1 cellular context compared by ENCODE assay signal in the genomic region with DNA sequence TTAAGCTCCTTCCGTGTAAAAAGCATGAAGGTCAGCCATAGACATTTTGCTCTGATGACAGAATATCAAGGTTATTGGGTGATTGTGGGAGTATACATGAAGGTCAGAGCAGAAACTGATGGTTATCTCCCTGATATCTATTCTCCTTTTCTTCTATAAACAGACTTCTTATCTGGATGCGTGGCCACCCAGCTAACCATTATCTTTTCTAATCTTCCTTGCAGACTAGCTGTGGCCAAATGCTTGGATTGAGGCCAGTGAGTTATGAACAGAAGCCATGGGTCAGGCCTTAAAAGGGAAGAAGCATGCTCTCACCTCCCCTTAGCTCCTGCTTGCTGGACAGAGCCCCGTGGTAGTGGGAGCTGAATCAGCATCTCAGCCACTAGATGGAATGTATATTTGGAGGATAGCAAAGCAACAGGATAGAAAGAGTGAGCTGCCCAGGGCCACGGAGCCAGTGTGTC.
TF ChIP-seq lines count a peak whose summit lies in the region.

No MANE protein-coding gene starts in this region.

TF ChIP-seq in K562, 482 proteins besides CTCF, POLR2A, EP300 and RAD21 (continued from another document and continues in another):
- TF ChIP-seq, protein P1, sequence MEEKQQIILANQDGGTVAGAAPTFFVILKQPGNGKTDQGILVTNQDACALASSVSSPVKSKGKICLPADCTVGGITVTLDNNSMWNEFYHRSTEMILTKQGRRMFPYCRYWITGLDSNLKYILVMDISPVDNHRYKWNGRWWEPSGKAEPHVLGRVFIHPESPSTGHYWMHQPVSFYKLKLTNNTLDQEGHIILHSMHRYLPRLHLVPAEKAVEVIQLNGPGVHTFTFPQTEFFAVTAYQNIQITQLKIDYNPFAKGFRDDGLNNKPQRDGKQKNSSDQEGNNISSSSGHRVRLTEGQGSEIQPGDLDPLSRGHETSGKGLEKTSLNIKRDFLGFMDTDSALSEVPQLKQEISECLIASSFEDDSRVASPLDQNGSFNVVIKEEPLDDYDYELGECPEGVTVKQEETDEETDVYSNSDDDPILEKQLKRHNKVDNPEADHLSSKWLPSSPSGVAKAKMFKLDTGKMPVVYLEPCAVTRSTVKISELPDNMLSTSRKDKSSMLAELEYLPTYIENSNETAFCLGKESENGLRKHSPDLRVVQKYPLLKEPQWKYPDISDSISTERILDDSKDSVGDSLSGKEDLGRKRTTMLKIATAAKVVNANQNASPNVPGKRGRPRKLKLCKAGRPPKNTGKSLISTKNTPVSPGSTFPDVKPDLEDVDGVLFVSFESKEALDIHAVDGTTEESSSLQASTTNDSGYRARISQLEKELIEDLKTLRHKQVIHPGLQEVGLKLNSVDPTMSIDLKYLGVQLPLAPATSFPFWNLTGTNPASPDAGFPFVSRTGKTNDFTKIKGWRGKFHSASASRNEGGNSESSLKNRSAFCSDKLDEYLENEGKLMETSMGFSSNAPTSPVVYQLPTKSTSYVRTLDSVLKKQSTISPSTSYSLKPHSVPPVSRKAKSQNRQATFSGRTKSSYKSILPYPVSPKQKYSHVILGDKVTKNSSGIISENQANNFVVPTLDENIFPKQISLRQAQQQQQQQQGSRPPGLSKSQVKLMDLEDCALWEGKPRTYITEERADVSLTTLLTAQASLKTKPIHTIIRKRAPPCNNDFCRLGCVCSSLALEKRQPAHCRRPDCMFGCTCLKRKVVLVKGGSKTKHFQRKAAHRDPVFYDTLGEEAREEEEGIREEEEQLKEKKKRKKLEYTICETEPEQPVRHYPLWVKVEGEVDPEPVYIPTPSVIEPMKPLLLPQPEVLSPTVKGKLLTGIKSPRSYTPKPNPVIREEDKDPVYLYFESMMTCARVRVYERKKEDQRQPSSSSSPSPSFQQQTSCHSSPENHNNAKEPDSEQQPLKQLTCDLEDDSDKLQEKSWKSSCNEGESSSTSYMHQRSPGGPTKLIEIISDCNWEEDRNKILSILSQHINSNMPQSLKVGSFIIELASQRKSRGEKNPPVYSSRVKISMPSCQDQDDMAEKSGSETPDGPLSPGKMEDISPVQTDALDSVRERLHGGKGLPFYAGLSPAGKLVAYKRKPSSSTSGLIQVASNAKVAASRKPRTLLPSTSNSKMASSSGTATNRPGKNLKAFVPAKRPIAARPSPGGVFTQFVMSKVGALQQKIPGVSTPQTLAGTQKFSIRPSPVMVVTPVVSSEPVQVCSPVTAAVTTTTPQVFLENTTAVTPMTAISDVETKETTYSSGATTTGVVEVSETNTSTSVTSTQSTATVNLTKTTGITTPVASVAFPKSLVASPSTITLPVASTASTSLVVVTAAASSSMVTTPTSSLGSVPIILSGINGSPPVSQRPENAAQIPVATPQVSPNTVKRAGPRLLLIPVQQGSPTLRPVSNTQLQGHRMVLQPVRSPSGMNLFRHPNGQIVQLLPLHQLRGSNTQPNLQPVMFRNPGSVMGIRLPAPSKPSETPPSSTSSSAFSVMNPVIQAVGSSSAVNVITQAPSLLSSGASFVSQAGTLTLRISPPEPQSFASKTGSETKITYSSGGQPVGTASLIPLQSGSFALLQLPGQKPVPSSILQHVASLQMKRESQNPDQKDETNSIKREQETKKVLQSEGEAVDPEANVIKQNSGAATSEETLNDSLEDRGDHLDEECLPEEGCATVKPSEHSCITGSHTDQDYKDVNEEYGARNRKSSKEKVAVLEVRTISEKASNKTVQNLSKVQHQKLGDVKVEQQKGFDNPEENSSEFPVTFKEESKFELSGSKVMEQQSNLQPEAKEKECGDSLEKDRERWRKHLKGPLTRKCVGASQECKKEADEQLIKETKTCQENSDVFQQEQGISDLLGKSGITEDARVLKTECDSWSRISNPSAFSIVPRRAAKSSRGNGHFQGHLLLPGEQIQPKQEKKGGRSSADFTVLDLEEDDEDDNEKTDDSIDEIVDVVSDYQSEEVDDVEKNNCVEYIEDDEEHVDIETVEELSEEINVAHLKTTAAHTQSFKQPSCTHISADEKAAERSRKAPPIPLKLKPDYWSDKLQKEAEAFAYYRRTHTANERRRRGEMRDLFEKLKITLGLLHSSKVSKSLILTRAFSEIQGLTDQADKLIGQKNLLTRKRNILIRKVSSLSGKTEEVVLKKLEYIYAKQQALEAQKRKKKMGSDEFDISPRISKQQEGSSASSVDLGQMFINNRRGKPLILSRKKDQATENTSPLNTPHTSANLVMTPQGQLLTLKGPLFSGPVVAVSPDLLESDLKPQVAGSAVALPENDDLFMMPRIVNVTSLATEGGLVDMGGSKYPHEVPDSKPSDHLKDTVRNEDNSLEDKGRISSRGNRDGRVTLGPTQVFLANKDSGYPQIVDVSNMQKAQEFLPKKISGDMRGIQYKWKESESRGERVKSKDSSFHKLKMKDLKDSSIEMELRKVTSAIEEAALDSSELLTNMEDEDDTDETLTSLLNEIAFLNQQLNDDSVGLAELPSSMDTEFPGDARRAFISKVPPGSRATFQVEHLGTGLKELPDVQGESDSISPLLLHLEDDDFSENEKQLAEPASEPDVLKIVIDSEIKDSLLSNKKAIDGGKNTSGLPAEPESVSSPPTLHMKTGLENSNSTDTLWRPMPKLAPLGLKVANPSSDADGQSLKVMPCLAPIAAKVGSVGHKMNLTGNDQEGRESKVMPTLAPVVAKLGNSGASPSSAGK (IDR thresholded peaks at IDR 0.05), result no peak
- TF ChIP-seq, protein P2, sequence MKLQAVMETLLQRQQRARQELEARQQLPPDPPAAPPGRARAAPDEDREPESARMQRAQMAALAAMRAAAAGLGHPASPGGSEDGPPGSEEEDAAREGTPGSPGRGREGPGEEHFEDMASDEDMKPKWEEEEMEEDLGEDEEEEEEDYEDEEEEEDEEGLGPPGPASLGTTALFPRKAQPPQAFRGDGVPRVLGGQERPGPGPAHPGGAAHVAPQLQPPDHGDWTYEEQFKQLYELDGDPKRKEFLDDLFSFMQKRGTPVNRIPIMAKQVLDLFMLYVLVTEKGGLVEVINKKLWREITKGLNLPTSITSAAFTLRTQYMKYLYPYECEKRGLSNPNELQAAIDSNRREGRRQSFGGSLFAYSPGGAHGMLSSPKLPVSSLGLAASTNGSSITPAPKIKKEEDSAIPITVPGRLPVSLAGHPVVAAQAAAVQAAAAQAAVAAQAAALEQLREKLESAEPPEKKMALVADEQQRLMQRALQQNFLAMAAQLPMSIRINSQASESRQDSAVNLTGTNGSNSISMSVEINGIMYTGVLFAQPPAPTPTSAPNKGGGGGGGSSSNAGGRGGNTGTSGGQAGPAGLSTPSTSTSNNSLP (IDR thresholded peaks at IDR 0.05; ENCODE audit: borderline replicate concordance, low read depth, low read length), result no peak
- no peak for TF ChIP-seq HDAC6 (IDR thresholded peaks at IDR 0.05; ENCODE audit: low read depth, low read length)
- no peak for TF ChIP-seq ZNF23 (CRISPR knock-in tag; IDR thresholded peaks at IDR 0.05)
- TF ChIP-seq, protein P3, sequence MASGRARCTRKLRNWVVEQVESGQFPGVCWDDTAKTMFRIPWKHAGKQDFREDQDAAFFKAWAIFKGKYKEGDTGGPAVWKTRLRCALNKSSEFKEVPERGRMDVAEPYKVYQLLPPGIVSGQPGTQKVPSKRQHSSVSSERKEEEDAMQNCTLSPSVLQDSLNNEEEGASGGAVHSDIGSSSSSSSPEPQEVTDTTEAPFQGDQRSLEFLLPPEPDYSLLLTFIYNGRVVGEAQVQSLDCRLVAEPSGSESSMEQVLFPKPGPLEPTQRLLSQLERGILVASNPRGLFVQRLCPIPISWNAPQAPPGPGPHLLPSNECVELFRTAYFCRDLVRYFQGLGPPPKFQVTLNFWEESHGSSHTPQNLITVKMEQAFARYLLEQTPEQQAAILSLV (tag; IDR thresholded peaks at IDR 0.05), result no peak
- TF ChIP-seq, protein P4, sequence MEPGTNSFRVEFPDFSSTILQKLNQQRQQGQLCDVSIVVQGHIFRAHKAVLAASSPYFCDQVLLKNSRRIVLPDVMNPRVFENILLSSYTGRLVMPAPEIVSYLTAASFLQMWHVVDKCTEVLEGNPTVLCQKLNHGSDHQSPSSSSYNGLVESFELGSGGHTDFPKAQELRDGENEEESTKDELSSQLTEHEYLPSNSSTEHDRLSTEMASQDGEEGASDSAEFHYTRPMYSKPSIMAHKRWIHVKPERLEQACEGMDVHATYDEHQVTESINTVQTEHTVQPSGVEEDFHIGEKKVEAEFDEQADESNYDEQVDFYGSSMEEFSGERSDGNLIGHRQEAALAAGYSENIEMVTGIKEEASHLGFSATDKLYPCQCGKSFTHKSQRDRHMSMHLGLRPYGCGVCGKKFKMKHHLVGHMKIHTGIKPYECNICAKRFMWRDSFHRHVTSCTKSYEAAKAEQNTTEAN (CRISPR knock-in tag; IDR thresholded peaks at IDR 0.05), result no peak
- TF ChIP-seq ZFP36 (IDR thresholded peaks at IDR 0.05; ENCODE audit: low read depth, low read length, partially characterized antibody), result peak; percentile 27
- TF ChIP-seq NR2C2 (CRISPR knock-in tag; IDR thresholded peaks at IDR 0.05), result no peak
- TF ChIP-seq NR2C2 (tag; IDR thresholded peaks at IDR 0.05), result peak; percentile 48
- no peak for TF ChIP-seq ZKSCAN1 (IDR thresholded peaks at IDR 0.05; ENCODE audit: low read depth, low read length)
- no peak for TF ChIP-seq MYNN (IDR thresholded peaks at IDR 0.05)
- no peak for TF ChIP-seq MYNN (CRISPR knock-in tag; IDR thresholded peaks at IDR 0.05)
- no peak for TF ChIP-seq RUNX1 (IDR thresholded peaks at IDR 0.05; ENCODE audit: low read depth)
- TF ChIP-seq SMC3 (conservative IDR thresholded peaks at IDR 0.05; ENCODE audit: insufficient read depth, low read depth, low read length), result no peak
- no peak for TF ChIP-seq CEBPB (tag; IDR thresholded peaks at IDR 0.05)
- no peak for TF ChIP-seq YBX1 (IDR thresholded peaks at IDR 0.05)
- peak; percentile 61 for TF ChIP-seq CBFA2T2 (conservative IDR thresholded peaks at IDR 0.05)
- TF ChIP-seq, protein P5, sequence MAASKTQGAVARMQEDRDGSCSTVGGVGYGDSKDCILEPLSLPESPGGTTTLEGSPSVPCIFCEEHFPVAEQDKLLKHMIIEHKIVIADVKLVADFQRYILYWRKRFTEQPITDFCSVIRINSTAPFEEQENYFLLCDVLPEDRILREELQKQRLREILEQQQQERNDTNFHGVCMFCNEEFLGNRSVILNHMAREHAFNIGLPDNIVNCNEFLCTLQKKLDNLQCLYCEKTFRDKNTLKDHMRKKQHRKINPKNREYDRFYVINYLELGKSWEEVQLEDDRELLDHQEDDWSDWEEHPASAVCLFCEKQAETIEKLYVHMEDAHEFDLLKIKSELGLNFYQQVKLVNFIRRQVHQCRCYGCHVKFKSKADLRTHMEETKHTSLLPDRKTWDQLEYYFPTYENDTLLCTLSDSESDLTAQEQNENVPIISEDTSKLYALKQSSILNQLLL (CRISPR knock-in tag; IDR thresholded peaks at IDR 0.05; ENCODE audit: borderline replicate concordance), result no peak
- TF ChIP-seq TBP (optimal IDR thresholded peaks at IDR 0.05; ENCODE audit: low read depth, low read length), result no peak
- TF ChIP-seq RAD51 (IDR thresholded peaks at IDR 0.05; ENCODE audit: borderline replicate concordance, low read depth), result no peak
- no peak for TF ChIP-seq GABPA (tag; conservative IDR thresholded peaks at IDR 0.05; ENCODE audit: low read depth)
- TF ChIP-seq, protein P6, sequence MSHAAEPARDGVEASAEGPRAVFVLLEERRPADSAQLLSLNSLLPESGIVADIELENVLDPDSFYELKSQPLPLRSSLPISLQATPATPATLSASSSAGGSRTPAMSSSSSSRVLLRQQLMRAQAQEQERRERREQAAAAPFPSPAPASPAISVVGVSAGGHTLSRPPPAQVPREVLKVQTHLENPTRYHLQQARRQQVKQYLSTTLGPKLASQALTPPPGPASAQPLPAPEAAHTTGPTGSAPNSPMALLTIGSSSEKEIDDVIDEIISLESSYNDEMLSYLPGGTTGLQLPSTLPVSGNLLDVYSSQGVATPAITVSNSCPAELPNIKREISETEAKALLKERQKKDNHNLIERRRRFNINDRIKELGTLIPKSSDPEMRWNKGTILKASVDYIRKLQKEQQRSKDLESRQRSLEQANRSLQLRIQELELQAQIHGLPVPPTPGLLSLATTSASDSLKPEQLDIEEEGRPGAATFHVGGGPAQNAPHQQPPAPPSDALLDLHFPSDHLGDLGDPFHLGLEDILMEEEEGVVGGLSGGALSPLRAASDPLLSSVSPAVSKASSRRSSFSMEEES (CRISPR knock-in tag; IDR thresholded peaks at IDR 0.05), result no peak
- no peak for TF ChIP-seq FOXA1 (IDR thresholded peaks at IDR 0.05; ENCODE audit: borderline replicate concordance)
- TF ChIP-seq ZKSCAN3 (CRISPR knock-in tag; IDR thresholded peaks at IDR 0.05), result no peak
- no peak for TF ChIP-seq ZNF212 (CRISPR knock-in tag; IDR thresholded peaks at IDR 0.05)
- TF ChIP-seq SPI1 (IDR thresholded peaks at IDR 0.05; ENCODE audit: borderline replicate concordance, low read depth, low read length), result no peak
- TF ChIP-seq FOXM1 (IDR thresholded peaks at IDR 0.05; ENCODE audit: low read depth), result peak; percentile 74; the same call in 1 of the 2 replicates
- no peak for TF ChIP-seq FOXM1 (CRISPR knock-in tag; IDR thresholded peaks at IDR 0.05; ENCODE audit: low read depth)
- no peak for TF ChIP-seq PRMT5 (CRISPR knock-in tag; IDR thresholded peaks at IDR 0.05)
- TF ChIP-seq ZNF444 (CRISPR knock-in tag; IDR thresholded peaks at IDR 0.05), result no peak
- TF ChIP-seq PPARD (CRISPR knock-in tag; IDR thresholded peaks at IDR 0.05), result no peak
- TF ChIP-seq CHD4 (IDR thresholded peaks at IDR 0.05; ENCODE audit: insufficient read depth, insufficient replicate concordance, low read depth, low read length, poor library complexity, severe bottlenecking), result no peak
- peak; percentile 88 for TF ChIP-seq ZNF766 (CRISPR knock-in tag; conservative IDR thresholded peaks at IDR 0.05)
- no peak for TF ChIP-seq SLC30A9 (CRISPR knock-in tag; IDR thresholded peaks at IDR 0.05)
- TF ChIP-seq NEUROD1 (IDR thresholded peaks at IDR 0.05; ENCODE audit: borderline replicate concordance, low read depth, low read length, partially characterized antibody), result no peak
- no peak for TF ChIP-seq SAP30 (IDR thresholded peaks at IDR 0.05; ENCODE audit: borderline replicate concordance, insufficient read depth, low read depth, low read length, poor library complexity, severe bottlenecking)
- peak; percentile 76; the same call in 1 of the 2 replicates for TF ChIP-seq ELF4 (CRISPR knock-in tag; IDR thresholded peaks at IDR 0.05)
- 0 out of 2 replicates have a peak, but pooled peaks have one; percentile 21 for TF ChIP-seq HDAC2 (IDR thresholded peaks at IDR 0.05)
- TF ChIP-seq, protein P7, sequence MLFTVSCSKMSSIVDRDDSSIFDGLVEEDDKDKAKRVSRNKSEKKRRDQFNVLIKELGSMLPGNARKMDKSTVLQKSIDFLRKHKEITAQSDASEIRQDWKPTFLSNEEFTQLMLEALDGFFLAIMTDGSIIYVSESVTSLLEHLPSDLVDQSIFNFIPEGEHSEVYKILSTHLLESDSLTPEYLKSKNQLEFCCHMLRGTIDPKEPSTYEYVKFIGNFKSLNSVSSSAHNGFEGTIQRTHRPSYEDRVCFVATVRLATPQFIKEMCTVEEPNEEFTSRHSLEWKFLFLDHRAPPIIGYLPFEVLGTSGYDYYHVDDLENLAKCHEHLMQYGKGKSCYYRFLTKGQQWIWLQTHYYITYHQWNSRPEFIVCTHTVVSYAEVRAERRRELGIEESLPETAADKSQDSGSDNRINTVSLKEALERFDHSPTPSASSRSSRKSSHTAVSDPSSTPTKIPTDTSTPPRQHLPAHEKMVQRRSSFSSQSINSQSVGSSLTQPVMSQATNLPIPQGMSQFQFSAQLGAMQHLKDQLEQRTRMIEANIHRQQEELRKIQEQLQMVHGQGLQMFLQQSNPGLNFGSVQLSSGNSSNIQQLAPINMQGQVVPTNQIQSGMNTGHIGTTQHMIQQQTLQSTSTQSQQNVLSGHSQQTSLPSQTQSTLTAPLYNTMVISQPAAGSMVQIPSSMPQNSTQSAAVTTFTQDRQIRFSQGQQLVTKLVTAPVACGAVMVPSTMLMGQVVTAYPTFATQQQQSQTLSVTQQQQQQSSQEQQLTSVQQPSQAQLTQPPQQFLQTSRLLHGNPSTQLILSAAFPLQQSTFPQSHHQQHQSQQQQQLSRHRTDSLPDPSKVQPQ (CRISPR knock-in tag; IDR thresholded peaks at IDR 0.05; ENCODE audit: borderline replicate concordance), result no peak
